In the genomic region with DNA sequence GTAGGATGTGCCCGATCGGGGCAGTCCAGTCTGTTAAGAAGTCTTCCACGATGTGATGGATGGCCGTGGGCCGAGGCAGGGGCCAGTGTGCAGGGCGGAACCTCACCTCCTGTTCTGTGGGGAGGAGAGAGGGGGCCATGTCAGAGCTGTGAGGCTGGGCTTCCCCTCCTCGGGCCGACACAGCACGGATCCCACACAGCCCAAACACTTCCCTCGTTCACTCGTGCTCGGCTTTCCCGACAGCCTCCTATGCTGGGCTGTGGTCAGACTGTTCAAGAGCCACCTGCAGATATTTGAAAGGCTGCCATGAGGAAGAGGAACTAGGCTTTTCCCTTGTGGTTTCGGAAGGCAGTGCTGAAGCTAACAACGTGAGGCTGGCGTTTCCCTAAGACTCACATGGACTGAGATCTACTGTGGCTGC, we compare ENCODE assay signal across 9 cellular contexts. TPM values are rescaled to one million over a fixed set of nuclear protein-coding genes. Genes with fewer than 3 reads are reported as not detected.
DNase-seq lines count a peak whose midpoint lies in the region; FAIRE-seq and TF ChIP-seq lines count a peak whose summit lies in the region.
"Had no signal": no experiment of that assay in that cellular context is flagged by ENCODE, and none has a peak within 500 bp of the region (broad histone marks: within the 10 kb centered on the region; RNA-seq: fewer than 3 reads in every experiment).

No MANE protein-coding gene starts in this region.

- FAIRE-seq in kidney (lab: Jason Lieb, UNC) = no peak
- FAIRE-seq: endothelial cell of umbilical vein had no signal

- POLR2A ChIA-PET in RWPE1 (lab: Yijun Ruan, JAX; ENCODE audit: low non-redundant PET) = no interaction called here

- H2BK20ac ChIP-seq in H9 (ENCODE audit: low read depth, low read length, poor library complexity, severe bottlenecking) = no peak overlapping the region

- H3K36me3 Mint-ChIP-seq in neural progenitor cell (peaks cover 26% of the 10 kb centered on the region), H9 (ENCODE audit: insufficient read depth in 1 of 3, low read depth in 3 of 3) (peaks cover 23 to 77% (median 55%) of the 10 kb centered on the region in 3 experiments)

- no peaks in the 10 kb centered on the region for H3K36me3 ChIP-seq in neural progenitor cell
- H3K36me3 ChIP-seq in kidney (ENCODE audit: control insufficient read depth in 1 of 2, insufficient read depth in 2 of 2, low read length in 2 of 2) = peaks cover 6 to 18% of the 10 kb centered on the region in 2 donors

- H3K27me3 Mint-ChIP-seq in neural progenitor cell (ENCODE audit: insufficient read depth, low read depth) (peaks cover 2% of the 10 kb centered on the region), H9 (ENCODE audit: low read depth) (no peaks in the 10 kb centered on the region)

- H3K4me2 ChIP-seq in neural progenitor cell = no peak overlapping the region
- H3K4me2 ChIP-seq in H9 (ENCODE audit: insufficient read depth, insufficient read length, low read length) = no peak overlapping the region

- intact Hi-C loops in cardiac septum (cut with DNase I) = no loop called here
- intact Hi-C loops in kidney (cut with DNase I) = no loop called here

- no peak for TF ChIP-seq CTCF in GM20000 (IDR thresholded peaks at IDR 0.05; ENCODE audit: extremely low read depth, missing control alignments)
- no peak for TF ChIP-seq CTCF in neural progenitor cell (IDR thresholded peaks at IDR 0.05)
- TF ChIP-seq CTCF in H9 (conservative IDR thresholded peaks at IDR 0.05) = no peak
- no peak for TF ChIP-seq CTCF in kidney (IDR thresholded peaks at IDR 0.05; ENCODE audit: borderline replicate concordance, extremely low read depth, insufficient read depth)
- no peak for TF ChIP-seq CTCF in RWPE1 (conservative IDR thresholded peaks at IDR 0.05; ENCODE audit: low read depth)

- CTCF ChIA-PET in RWPE1 (lab: Yijun Ruan, JAX) = no interaction called here

- H3K27ac Mint-ChIP-seq in neural progenitor cell (no peak overlapping the region), H9 (no peak overlapping the region)

- H3K23ac ChIP-seq in H9 (ENCODE audit: insufficient read length, low read depth, low read length) = no peak overlapping the region

- H3K79me2 ChIP-seq in neural progenitor cell (ENCODE audit: low read depth) (no peaks in the 10 kb centered on the region), H9 (ENCODE audit: insufficient read depth, low read length) (no peaks in the 10 kb centered on the region)

- H3K4me3 ChIP-seq in neural progenitor cell = no peak overlapping the region
- H3K4me3 ChIP-seq in kidney (ENCODE audit: low read length in 2 of 2) = no peak overlapping the region

- H4K5ac ChIP-seq in H9 (ENCODE audit: insufficient read length, low read depth, low read length) = no peak overlapping the region

- no peak overlapping the region for H2BK120ac ChIP-seq in H9 (ENCODE audit: low read depth, low read length, poor library complexity, severe bottlenecking)

- WGBS in H9 (ENCODE audit: extremely low coverage, insufficient read length, low lambda C conversion rate) = no CpG with 5 or more reads among the region's 16 CpGs

- H3K4me1 ChIP-seq in neural progenitor cell (no peaks in the 10 kb centered on the region), H9 (ENCODE audit: insufficient read depth, low read length) (no peaks in the 10 kb centered on the region), kidney (ENCODE audit: control insufficient read depth in 1 of 2, insufficient read depth in 1 of 2, low read depth in 1 of 2, low read length in 2 of 2) (no peaks in the 10 kb centered on the region)

- H3K4me1 Mint-ChIP-seq in neural progenitor cell (no peaks in the 10 kb centered on the region), H9 (no peaks in the 10 kb centered on the region)

- no peak overlapping the region for H2AK5ac ChIP-seq in H9 (ENCODE audit: insufficient read length, low read length)

- H4K91ac ChIP-seq in H9 (ENCODE audit: insufficient read length, low read depth, low read length) = no peak overlapping the region

- H3K56ac ChIP-seq in H9 (ENCODE audit: insufficient read length, low read depth, low read length) = no peak overlapping the region

- H2BK15ac ChIP-seq in H9 (ENCODE audit: low read depth, low read length) = no peak overlapping the region

- no peaks in the 10 kb centered on the region for H3F3A ChIP-seq in neural progenitor cell (ENCODE audit: low read depth)

- H3K23me2 ChIP-seq in H9 (ENCODE audit: insufficient read length, low read depth, low read length, poor library complexity, severe bottlenecking) = no peaks in the 10 kb centered on the region

- no peaks in the 10 kb centered on the region for H4K20me1 ChIP-seq in neural progenitor cell (ENCODE audit: low read depth)
- H4K20me1 ChIP-seq in H9 (ENCODE audit: control insufficient read depth, insufficient read depth, insufficient read length) = no peaks in the 10 kb centered on the region

- no peak overlapping the region for H3K14ac ChIP-seq in H9 (ENCODE audit: insufficient read depth, low read length)

- H3K18ac ChIP-seq in H9 (ENCODE audit: insufficient read length, low read depth, low read length) = no peak overlapping the region

- H3K9me3 ChIP-seq in neural progenitor cell (ENCODE audit: low read depth) = no peaks in the 10 kb centered on the region
- H3K9me3 ChIP-seq in H9 (ENCODE audit: control insufficient read depth, low read depth, low read length) = no peaks in the 10 kb centered on the region
- H3K9me3 ChIP-seq in kidney (ENCODE audit: control insufficient read depth in 1 of 2, low read length in 2 of 2) = no peaks in the 10 kb centered on the region

- no peak overlapping the region for H2AFZ ChIP-seq in neural progenitor cell (replicated peaks)
- H2AFZ ChIP-seq in H9 (ENCODE audit: low read length) = no peak overlapping the region

- no peak overlapping the region for H3K4me3 Mint-ChIP-seq in neural progenitor cell
- H3K4me3 Mint-ChIP-seq in H9 = no peak overlapping the region

- no peak overlapping the region for H3K4ac ChIP-seq in H9 (ENCODE audit: low read depth, low read length)

- no peak overlapping the region for H3K27ac ChIP-seq in neural progenitor cell
- H3K27ac ChIP-seq in H9 (ENCODE audit: insufficient read length, low read depth, low read length) = no peak overlapping the region
- no peak overlapping the region for H3K27ac ChIP-seq in kidney (ENCODE audit: low read depth in 2 of 2, low read length in 2 of 2)
- H3K27ac ChIP-seq in RWPE1 = no peak overlapping the region; the same call in 1 of the 2 replicates

- H3K9me3 Mint-ChIP-seq in neural progenitor cell = no peaks in the 10 kb centered on the region
- H3K9me3 Mint-ChIP-seq in H9 = no peaks in the 10 kb centered on the region

- no peaks in the 10 kb centered on the region for H3K79me1 ChIP-seq in H9 (ENCODE audit: insufficient read depth, low read depth, low read length, poor library complexity, severe bottlenecking)

- H3T11ph ChIP-seq in H9 (ENCODE audit: low read length) = no peak overlapping the region

- no peak overlapping the region for H2BK12ac ChIP-seq in H9 (ENCODE audit: insufficient read length, low read depth, low read length)

- H3K9ac ChIP-seq in neural progenitor cell = no peak overlapping the region
- no peak overlapping the region for H3K9ac ChIP-seq in H9 (ENCODE audit: extremely low read depth, insufficient read length, low read length)
- no peak overlapping the region for H3K9ac ChIP-seq in kidney (ENCODE audit: low read length in 2 of 2)

- H2BK5ac ChIP-seq in H9 (ENCODE audit: insufficient read length, low read length) = no peak overlapping the region

- DNase-seq in Ammon's horn (ENCODE audit: low spot score) (peak; percentile 76), GM20000 (ENCODE audit: low spot score) (peak; percentile 68), MV-4-11 (lab: John Stamatoyannopoulos, UW) (peak; percentile 97), cardiac septum (ENCODE audit: low spot score) (peak; percentile 78), neural progenitor cell (ENCODE audit: low spot score) (no peak), H9 (no peak), kidney (no peak), RWPE1 (ENCODE audit: low spot score) (no peak)

- H4K8ac ChIP-seq in H9 (replicated peaks; ENCODE audit: insufficient read length, low read depth, low read length) = no peak overlapping the region

- H3K27me3 ChIP-seq in neural progenitor cell (no peaks in the 10 kb centered on the region), H9 (ENCODE audit: insufficient read depth, low read length) (no peaks in the 10 kb centered on the region)

RNA-seq across cellular contexts. Expression of gene TXN2, which starts 12.3 kb away (rescaled TPM):
- total RNA-seq in cardiac septum (92.8 TPM), neural progenitor cell (ENCODE audit: low replicate concordance) (19.8 and 31.8 TPM in 2 replicates), H9 (2021) (58.6 and 59.2 TPM in 2 replicates), kidney (72.8 TPM)
- 194 TPM for polyA plus RNA-seq in kidney (ENCODE audit: insufficient read depth, low read depth, low replicate concordance)

RNA-seq across cellular contexts. Expression of gene FOXRED2, which starts 13.1 kb away (rescaled TPM):
- total RNA-seq in cardiac septum (3.8 TPM), neural progenitor cell (ENCODE audit: low replicate concordance) (4.7 and 10.4 TPM in 2 replicates), H9 (2021) (31.3 and 34.4 TPM in 2 replicates), kidney (8.5 TPM)
- polyA plus RNA-seq in kidney (ENCODE audit: insufficient read depth, low read depth, low replicate concordance) = 6.5 TPM

RNA-seq across cellular contexts. Expression of gene EIF3D, which starts 35.3 kb away (rescaled TPM):
- total RNA-seq in cardiac septum (82.3 TPM), neural progenitor cell (ENCODE audit: low replicate concordance) (321 and 361 TPM in 2 replicates), H9 (2021) (189 and 198 TPM in 2 replicates), kidney (140 TPM)
- 129 TPM for polyA plus RNA-seq in kidney (ENCODE audit: insufficient read depth, low read depth, low replicate concordance)

Comparison
In these comparisons a context has a peak if more than half of its experiments do, and no peak if none do; other contexts are left out.
1. DNase-seq: peak in Ammon's horn (single experiment), GM20000 (single experiment), MV-4-11 (single experiment) and cardiac septum (single experiment); none in neural progenitor cell (single experiment), H9 (single experiment), kidney (single experiment) and RWPE1 (single experiment).